In genomic region chr17:29663155-29663554, GRCh38 we compare ENCODE assay signal across 2 cellular contexts.
TF ChIP-seq lines count a peak whose summit lies in the region.

No MANE protein-coding gene starts in this region.

TF ChIP-seq in GM23338, 12 proteins besides CTCF, POLR2A, EP300 and RAD21:
- no peak for TF ChIP-seq ETS1 (IDR thresholded peaks at IDR 0.05)
- TF ChIP-seq ZNF331 (CRISPR knock-in tag; IDR thresholded peaks at IDR 0.05; ENCODE audit: low read depth), result no peak
- no peak for TF ChIP-seq CREB1 (CRISPR knock-in tag; IDR thresholded peaks at IDR 0.05; ENCODE audit: low read depth)
- no peak for TF ChIP-seq JUNB (IDR thresholded peaks at IDR 0.05; ENCODE audit: unreplicated experiment)
- no peak for TF ChIP-seq STAT1 (IDR thresholded peaks at IDR 0.05; ENCODE audit: unreplicated experiment)
- no peak for TF ChIP-seq EZH2 (IDR thresholded peaks at IDR 0.05; ENCODE audit: low read depth, unreplicated experiment)
- TF ChIP-seq ZNF114 (CRISPR knock-in tag; IDR thresholded peaks at IDR 0.05), result no peak
- TF ChIP-seq ZNF462 (CRISPR knock-in tag; IDR thresholded peaks at IDR 0.05), result no peak
- TF ChIP-seq REST (IDR thresholded peaks at IDR 0.05; ENCODE audit: unreplicated experiment), result no peak
- TF ChIP-seq POLR2AphosphoS5 (IDR thresholded peaks at IDR 0.05; ENCODE audit: low read depth), result no peak
- TF ChIP-seq EZH2phosphoT487 (IDR thresholded peaks at IDR 0.05; ENCODE audit: unreplicated experiment), result no peak
- TF ChIP-seq NANOG (IDR thresholded peaks at IDR 0.05; ENCODE audit: borderline replicate concordance), result no peak

TF ChIP-seq in HepG2, 621 proteins besides CTCF, POLR2A, EP300 and RAD21 (continues in another document):
- TF ChIP-seq ZBTB4 (CRISPR knock-in tag; IDR thresholded peaks at IDR 0.05; ENCODE audit: borderline replicate concordance), result no peak
- TF ChIP-seq FOXO4 (CRISPR knock-in tag; conservative IDR thresholded peaks at IDR 0.05), result no peak
- no peak for TF ChIP-seq ZNF260 (CRISPR knock-in tag; IDR thresholded peaks at IDR 0.05; ENCODE audit: borderline replicate concordance, low read depth)
- no peak for TF ChIP-seq ETV6 (CRISPR knock-in tag; conservative IDR thresholded peaks at IDR 0.05)
- no peak for TF ChIP-seq ARHGAP35 (CRISPR knock-in tag; IDR thresholded peaks at IDR 0.05; ENCODE audit: borderline replicate concordance)
- TF ChIP-seq NCOA5 (CRISPR knock-in tag; IDR thresholded peaks at IDR 0.05), result no peak
- TF ChIP-seq MXD3 (CRISPR knock-in tag; IDR thresholded peaks at IDR 0.05), result no peak
- TF ChIP-seq FOXA3 (CRISPR knock-in tag; IDR thresholded peaks at IDR 0.05), result peak; percentile 55; the same call in 1 of the 2 replicates
- no peak for TF ChIP-seq ARNT2 (CRISPR knock-in tag; IDR thresholded peaks at IDR 0.05; ENCODE audit: low read depth)
- TF ChIP-seq HMG20B (CRISPR knock-in tag; conservative IDR thresholded peaks at IDR 0.05), result no peak
- TF ChIP-seq MAFF (IDR thresholded peaks at IDR 0.05; ENCODE audit: low read depth, low read length), result peak; percentile 77
- no peak for TF ChIP-seq FOXA1 (IDR thresholded peaks at IDR 0.05)
- peak; percentile 68 for TF ChIP-seq FOXA1 (CRISPR knock-in tag; IDR thresholded peaks at IDR 0.05)
- TF ChIP-seq CHD2 (IDR thresholded peaks at IDR 0.05; ENCODE audit: low read depth, low read length), result no peak
- peak; percentile 75; the same call in 1 of the 2 replicates for TF ChIP-seq MAFG (CRISPR knock-in tag; IDR thresholded peaks at IDR 0.05)
- TF ChIP-seq ZNF788 (CRISPR knock-in tag; IDR thresholded peaks at IDR 0.05; ENCODE audit: borderline replicate concordance), result no peak
- TF ChIP-seq ATF7-NPFF (CRISPR knock-in tag; IDR thresholded peaks at IDR 0.05; ENCODE audit: low read depth), result no peak
- peak; percentile 53 for TF ChIP-seq TEAD3 (CRISPR knock-in tag; optimal IDR thresholded peaks at IDR 0.05; ENCODE audit: borderline replicate concordance)
- TF ChIP-seq TP53 (CRISPR knock-in tag; conservative IDR thresholded peaks at IDR 0.05), result no peak
- no peak for TF ChIP-seq NR2F2 (IDR thresholded peaks at IDR 0.05; ENCODE audit: borderline replicate concordance, low read depth)
- no peak for TF ChIP-seq U2AF1 (optimal IDR thresholded peaks at IDR 0.05; ENCODE audit: low read depth, low read length)
- TF ChIP-seq ZFY (CRISPR knock-in tag; IDR thresholded peaks at IDR 0.05), result no peak
- TF ChIP-seq SMARCC2 (IDR thresholded peaks at IDR 0.05), result no peak
- no peak for TF ChIP-seq ZNF564 (CRISPR knock-in tag; IDR thresholded peaks at IDR 0.05)
- TF ChIP-seq CEBPG (CRISPR knock-in tag; IDR thresholded peaks at IDR 0.05), result no peak
- TF ChIP-seq ZMAT5 (CRISPR knock-in tag; IDR thresholded peaks at IDR 0.05; ENCODE audit: borderline replicate concordance, low read depth), result no peak
- no peak for TF ChIP-seq ZNF282 (IDR thresholded peaks at IDR 0.05; ENCODE audit: partially characterized antibody)
- TF ChIP-seq ZNF691 (CRISPR knock-in tag; IDR thresholded peaks at IDR 0.05; ENCODE audit: borderline replicate concordance, low read depth), result no peak
- TF ChIP-seq ZNF513 (CRISPR knock-in tag; conservative IDR thresholded peaks at IDR 0.05), result no peak
- TF ChIP-seq ZNF615 (CRISPR knock-in tag; IDR thresholded peaks at IDR 0.05; ENCODE audit: borderline replicate concordance), result no peak
- TF ChIP-seq ASH2L (IDR thresholded peaks at IDR 0.05; ENCODE audit: insufficient read length, low read depth, low read length), result peak; percentile 25
- no peak for TF ChIP-seq THAP9 (CRISPR knock-in tag; IDR thresholded peaks at IDR 0.05; ENCODE audit: borderline replicate concordance)
- TF ChIP-seq FOXK1 (CRISPR knock-in tag; IDR thresholded peaks at IDR 0.05; ENCODE audit: borderline replicate concordance, low read depth), result peak; percentile 14; the same call in 1 of the 2 replicates
- TF ChIP-seq NFIB (CRISPR knock-in tag; IDR thresholded peaks at IDR 0.05; ENCODE audit: borderline replicate concordance), result no peak
- no peak for TF ChIP-seq ZNF710 (CRISPR knock-in tag; IDR thresholded peaks at IDR 0.05; ENCODE audit: borderline replicate concordance)
- no peak for TF ChIP-seq TCF7 (IDR thresholded peaks at IDR 0.05; ENCODE audit: low read depth)
- TF ChIP-seq SOX13 (IDR thresholded peaks at IDR 0.05), result no peak
- no peak for TF ChIP-seq SOX13 (CRISPR knock-in tag; conservative IDR thresholded peaks at IDR 0.05 in 1 of 2, IDR thresholded peaks at IDR 0.05 in 1 of 2)
- TF ChIP-seq LCORL (IDR thresholded peaks at IDR 0.05), result no peak
- no peak for TF ChIP-seq LCORL (CRISPR knock-in tag; IDR thresholded peaks at IDR 0.05)
- no peak for TF ChIP-seq ZSCAN20 (CRISPR knock-in tag; IDR thresholded peaks at IDR 0.05; ENCODE audit: borderline replicate concordance)
- TF ChIP-seq ZNF644 (CRISPR knock-in tag; IDR thresholded peaks at IDR 0.05; ENCODE audit: low read depth), result peak; percentile 74; the same call in 1 of the 2 replicates
- no peak for TF ChIP-seq ATF2 (CRISPR knock-in tag; IDR thresholded peaks at IDR 0.05)
